Comparison of ENCODE assay signal across 13 cellular contexts in the genomic region with DNA sequence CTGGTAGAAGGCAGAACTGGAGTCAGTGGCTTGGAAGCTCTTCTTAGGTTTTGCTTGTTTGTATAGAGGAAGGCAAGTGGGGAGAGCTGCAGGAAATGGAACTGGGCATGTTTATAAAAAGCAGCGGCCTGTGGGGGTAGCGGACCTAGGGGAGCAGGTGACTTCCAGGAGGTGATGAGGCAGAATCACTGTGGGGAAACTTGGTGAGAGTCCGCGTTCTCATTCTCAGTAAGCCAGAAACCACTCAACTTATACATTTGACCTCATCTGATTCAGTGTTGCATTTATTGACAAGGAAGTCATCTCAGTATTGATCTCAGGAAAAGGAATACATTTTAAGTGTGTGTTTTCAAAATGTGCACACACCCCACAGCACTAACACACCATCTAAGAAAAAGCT.
DNase-seq lines count a peak whose midpoint lies in the region; ATAC-seq, FAIRE-seq and TF ChIP-seq lines count a peak whose summit lies in the region.
"Had no signal": no experiment of that assay in that cellular context is flagged by ENCODE, and none has a peak within 500 bp of the region (broad histone marks: within the 10 kb centered on the region; RNA-seq: fewer than 3 reads in every experiment).

No MANE protein-coding gene starts in this region.

- TF ChIP-seq POLR2A in GM12891 (IDR thresholded peaks at IDR 0.05; ENCODE audit: low read depth, low read length): no peak

- H3K36me3 Mint-ChIP-seq in natural killer cell treated with Interleukin-12 subunit alpha and Interleukin-12 subunit beta and Interleukin-15 and Interleukin-18, amount 100 ng/mL, for 72 hours: no peaks in the 10 kb centered on the region
- H3K36me3 Mint-ChIP-seq: activated naive CD8-positive, alpha-beta T cell treated with anti-CD3 and anti-CD28 coated beads, Interleukin-2, amount 10 ng/mL, durations not matched to agents 7 days and 5 days had no signal

- H3K27me3 Mint-ChIP-seq in natural killer cell treated with Interleukin-12 subunit alpha and Interleukin-12 subunit beta and Interleukin-15 and Interleukin-18, amount 100 ng/mL, for 72 hours: no peaks in the 10 kb centered on the region
- H3K27me3 Mint-ChIP-seq: activated naive CD8-positive, alpha-beta T cell treated with anti-CD3 and anti-CD28 coated beads, Interleukin-2, amount 10 ng/mL, durations not matched to agents 7 days and 5 days; dendritic cell treated with granulocyte-macrophage colony-stimulating factor and Interleukin-4, amounts not matched to agents 40 ng/mL and 50 ng/mL, for 4 days had no signal

- H3K4me1 Mint-ChIP-seq in natural killer cell treated with Interleukin-12 subunit alpha and Interleukin-12 subunit beta and Interleukin-15 and Interleukin-18, amount 100 ng/mL, for 72 hours (ENCODE audit: low read depth in 2 of 2): no peaks in the 10 kb centered on the region
- H3K4me1 Mint-ChIP-seq: activated naive CD8-positive, alpha-beta T cell treated with anti-CD3 and anti-CD28 coated beads, Interleukin-2, amount 10 ng/mL, durations not matched to agents 7 days and 5 days had no signal

- DNase-seq in GM12891 (ENCODE audit: insufficient read length, low spot score) (peak; percentile 30), NCI-H1048 (lab: John Stamatoyannopoulos, UW) (no peak), urothelium cell line (ENCODE audit: low spot score) (no peak)
- no peak for DNase-seq in natural killer cell treated with Interleukin-12 subunit alpha and Interleukin-12 subunit beta and Interleukin-15 and Interleukin-18, amount 100 ng/mL, for 72 hours (ENCODE audit: low spot score)
- no peak for DNase-seq in activated naive CD4-positive, alpha-beta T cell treated with anti-CD3 and anti-CD28 coated beads, Interleukin-2, amount 50 U/mL, for 16 hours
- DNase-seq: activated naive CD8-positive, alpha-beta T cell treated with anti-CD3 and anti-CD28 coated beads, Interleukin-2, amount 10 ng/mL, durations not matched to agents 7 days and 5 days; C1 segment of cervical spinal cord; mesendoderm; SK-N-SH had no signal

- H3K27ac Mint-ChIP-seq in natural killer cell treated with Interleukin-12 subunit alpha and Interleukin-12 subunit beta and Interleukin-15 and Interleukin-18, amount 100 ng/mL, for 72 hours: no peak overlapping the region
- H3K27ac Mint-ChIP-seq: activated naive CD8-positive, alpha-beta T cell treated with anti-CD3 and anti-CD28 coated beads, Interleukin-2, amount 10 ng/mL, durations not matched to agents 7 days and 5 days; dendritic cell treated with granulocyte-macrophage colony-stimulating factor and Interleukin-4, amounts not matched to agents 40 ng/mL and 50 ng/mL, for 4 days had no signal

- FAIRE-seq in GM12891 (lab: Jason Lieb, UNC): peak; percentile 81
- FAIRE-seq in urothelium cell line (lab: Jason Lieb, UNC): no peak

- peak; percentile 88 for ATAC-seq in GM19395 (IDR thresholded peaks at IDR 0.05; ENCODE audit: unreplicated experiment)
- ATAC-seq in HG02798 (IDR thresholded peaks at IDR 0.05; ENCODE audit: poor library complexity, unreplicated experiment): peak; percentile 83
- ATAC-seq in HG03571 (IDR thresholded peaks at IDR 0.05; ENCODE audit: unreplicated experiment): peak; percentile 71
- no peak for ATAC-seq in natural killer cell treated with Interleukin-12 subunit alpha and Interleukin-12 subunit beta and Interleukin-15 and Interleukin-18, amount 100 ng/mL, for 72 hours

- H3K4me3 Mint-ChIP-seq in natural killer cell treated with Interleukin-12 subunit alpha and Interleukin-12 subunit beta and Interleukin-15 and Interleukin-18, amount 100 ng/mL, for 72 hours: no peak overlapping the region
- H3K4me3 Mint-ChIP-seq: activated naive CD8-positive, alpha-beta T cell treated with anti-CD3 and anti-CD28 coated beads, Interleukin-2, amount 10 ng/mL, durations not matched to agents 7 days and 5 days; dendritic cell treated with granulocyte-macrophage colony-stimulating factor and Interleukin-4, amounts not matched to agents 40 ng/mL and 50 ng/mL, for 4 days had no signal

- peaks cover 8% of the 10 kb centered on the region for H3K9me3 Mint-ChIP-seq in natural killer cell treated with Interleukin-12 subunit alpha and Interleukin-12 subunit beta and Interleukin-15 and Interleukin-18, amount 100 ng/mL, for 72 hours
- H3K9me3 Mint-ChIP-seq: activated naive CD8-positive, alpha-beta T cell treated with anti-CD3 and anti-CD28 coated beads, Interleukin-2, amount 10 ng/mL, durations not matched to agents 7 days and 5 days; dendritic cell treated with granulocyte-macrophage colony-stimulating factor and Interleukin-4, amounts not matched to agents 40 ng/mL and 50 ng/mL, for 4 days had no signal

TF ChIP-seq in GM12891, 5 proteins besides CTCF, POLR2A, EP300 and RAD21:
- TF ChIP-seq PAX5 (IDR thresholded peaks at IDR 0.05; ENCODE audit: insufficient read depth, low read length, severe bottlenecking): no peak
- TF ChIP-seq SPI1 (IDR thresholded peaks at IDR 0.05; ENCODE audit: low read depth, low read length): peak; percentile 56
- peak; percentile 23; the same call in 1 of the 2 replicates for TF ChIP-seq TAF1 (IDR thresholded peaks at IDR 0.05; ENCODE audit: low read depth, low read length)
- peak; percentile 67; the same call in 1 of the 2 replicates for TF ChIP-seq POU2F2 (IDR thresholded peaks at IDR 0.05; ENCODE audit: low read depth, low read length)
- TF ChIP-seq POLR2AphosphoS5 (IDR thresholded peaks at IDR 0.05; ENCODE audit: low read depth, low read length): no peak

Comparison
In these comparisons a context has a peak if more than half of its experiments do, and no peak if none do; other contexts are left out.
1. ATAC-seq: peak in GM19395 (single experiment), HG02798 (single experiment) and HG03571 (single experiment); none in natural killer cell treated with Interleukin-12 subunit alpha and Interleukin-12 subunit beta and Interleukin-15 and Interleukin-18, amount 100 ng/mL, for 72 hours (0 of 2).